In the genomic region with DNA sequence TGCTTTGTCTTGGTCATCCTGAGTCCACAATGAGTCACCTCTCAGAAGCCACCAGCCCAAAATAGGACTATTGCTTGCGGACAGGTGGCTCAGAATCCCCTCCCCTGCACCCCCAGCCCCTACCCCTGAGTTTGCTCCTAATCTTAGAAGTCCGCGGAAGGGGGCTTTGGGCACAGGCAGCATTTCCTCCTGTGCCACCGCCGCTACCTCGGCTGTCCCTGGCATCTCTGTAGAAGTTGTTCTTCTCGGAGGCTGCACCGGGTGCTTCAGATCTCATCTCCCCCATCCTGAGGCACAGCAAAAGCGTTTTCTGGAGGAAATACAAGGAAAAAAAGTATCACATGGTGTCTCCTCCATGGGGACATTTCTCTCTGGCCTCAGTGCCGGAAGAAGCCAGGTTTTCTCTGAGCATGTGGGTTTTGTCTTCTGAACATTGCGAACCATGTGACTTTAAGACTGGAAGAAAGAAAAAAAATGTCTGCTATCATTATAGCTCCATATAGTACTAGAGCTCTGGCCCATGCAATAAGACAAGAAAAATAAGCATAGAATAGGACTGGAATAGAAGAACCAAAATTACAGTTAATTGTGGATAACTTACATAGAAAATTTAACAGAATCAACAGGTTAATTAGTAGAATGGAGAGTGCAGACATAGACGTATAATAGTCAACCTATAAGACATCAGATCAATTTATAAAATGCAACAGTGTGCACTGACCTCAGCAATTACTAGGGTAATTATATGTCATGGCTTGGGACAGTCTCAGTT, we compare ENCODE assay signal across 13 cellular contexts.
A peak's percentile ranks its signal among the peaks of the same experiment; 100 is the strongest.
DNase-seq lines count a peak whose midpoint lies in the region; TF ChIP-seq lines count a peak whose summit lies in the region.
"Had no signal": no experiment of that assay in that cellular context is flagged by ENCODE, and none has a peak within 500 bp of the region (broad histone marks: within the 10 kb centered on the region; RNA-seq: fewer than 3 reads in every experiment).

No MANE protein-coding gene starts in this region.

- H3K36me3 ChIP-seq in HEK293 (ENCODE audit: control insufficient read depth in 2 of 2, insufficient read depth in 1 of 2, low read length in 2 of 2) (no peaks in the 10 kb centered on the region), esophagus muscularis mucosa (peaks cover 0 to 4% (median 2%) of the 10 kb centered on the region in 4 donors)

- POLR2A ChIA-PET in HEK293 (lab: Yijun Ruan, JAX) = no interaction called here

- TF ChIP-seq EP300 in esophagus muscularis mucosa (IDR thresholded peaks at IDR 0.05) = no peak

- H3K4me1 Mint-ChIP-seq in osteocyte (ENCODE audit: unreplicated experiment) = no peaks in the 10 kb centered on the region
- H3K4me1 Mint-ChIP-seq: CD14-positive monocyte had no signal

- peaks cover 9% of the 10 kb centered on the region for H3K9me3 Mint-ChIP-seq in osteocyte (ENCODE audit: unreplicated experiment)

- in situ Hi-C loops in ACHN (cut with HindIII; ENCODE audit: low pct_ligation_motif_present, low pct_unique_long_range_greater_than_20kb, low sequenced_read_pairs) = no loop called here

- 75% methylated on average over 9 of the region's 12 CpGs for WGBS in esophagus muscularis mucosa

- peaks cover 3% of the 10 kb centered on the region for H3K27me3 Mint-ChIP-seq in osteocyte (ENCODE audit: unreplicated experiment)

- CTCF ChIA-PET in HEK293 (lab: Yijun Ruan, JAX) = interaction anchor here (0.6 kb wide), 1 partner anchor 939 kb away, joined by 3 read pairs; no protein-coding TSS in a partner anchor

- no peak overlapping the region for H3K27ac Mint-ChIP-seq in osteocyte (ENCODE audit: unreplicated experiment)
- H3K27ac Mint-ChIP-seq: CD14-positive monocyte; CD8-positive, alpha-beta T cell had no signal

- intact Hi-C loops in esophagus muscularis mucosa (cut with DNase I) = no loop called here

- H3K27me3 ChIP-seq in esophagus muscularis mucosa = peaks cover 0 to under 1% (median 0%) of the 10 kb centered on the region in 4 donors

- H3K4me3 Mint-ChIP-seq in osteocyte (ENCODE audit: unreplicated experiment) = no peak overlapping the region
- H3K4me3 Mint-ChIP-seq: CD14-positive monocyte; CD8-positive, alpha-beta T cell had no signal

- H3K36me3 Mint-ChIP-seq in osteocyte (ENCODE audit: unreplicated experiment) = peaks cover 6% of the 10 kb centered on the region
- H3K36me3 Mint-ChIP-seq: CD8-positive, alpha-beta T cell had no signal

- H3K4me3 ChIP-seq in HEK293 (ENCODE audit: low read depth, low read length) (no peak overlapping the region), esophagus muscularis mucosa (no peak overlapping the region)
- H3K4me3 ChIP-seq: A549 had no signal

- H3K4me1 ChIP-seq in HEK293 (ENCODE audit: control insufficient read depth, insufficient read depth, low read length) (no peaks in the 10 kb centered on the region), esophagus muscularis mucosa (no peaks in the 10 kb centered on the region)
- H3K4me1 ChIP-seq: A549 had no signal

- TF ChIP-seq POLR2A in esophagus muscularis mucosa (IDR thresholded peaks at IDR 0.05; ENCODE audit: low read depth) = no peak

- no peak for TF ChIP-seq CTCF in HEK293 (tag by site-specific recombination; IDR thresholded peaks at IDR 0.05)
- TF ChIP-seq CTCF in esophagus muscularis mucosa (IDR thresholded peaks at IDR 0.05) = no peak
- TF ChIP-seq CTCF in osteocyte (IDR thresholded peaks at IDR 0.05) = no peak

- H3K9me3 ChIP-seq in HEK293 (ENCODE audit: control insufficient read depth, insufficient read depth, low read depth, low read length) (no peaks in the 10 kb centered on the region; the same call in 1 of the 2 replicates), esophagus muscularis mucosa (peaks cover 0 to 20% (median 13%) of the 10 kb centered on the region in 4 donors)

- peak; percentile 7 for DNase-seq in ACHN
- peak; percentile 31 for DNase-seq in esophagus muscularis mucosa (ENCODE audit: extremely low spot score)
- peak; percentile 74 for DNase-seq in osteocyte (ENCODE audit: extremely low spot score, unreplicated experiment)
- DNase-seq in NCI-H526 treated with DMSO at 0.1 percent for 48 hours (lab: John Stamatoyannopoulos, UW) = no peak
- no peak for DNase-seq in HCEC 1CT
- DNase-seq: COR-L47, DMS153, GF-D8 had no signal

- H3K27ac ChIP-seq in HEK293 (ENCODE audit: extremely low read depth, low read depth, low read length) = no peak overlapping the region
- no peak overlapping the region for H3K27ac ChIP-seq in esophagus muscularis mucosa (replicated peaks in 1 of 4)
- H3K27ac ChIP-seq: A549, HL-60 had no signal

TF ChIP-seq in HEK293, 187 proteins besides CTCF, POLR2A, EP300 and RAD21:
- TF ChIP-seq SETDB1 (IDR thresholded peaks at IDR 0.05; ENCODE audit: insufficient read length, low read length) (peak; percentile 92), ZNF175 (tag by site-specific recombination; IDR thresholded peaks at IDR 0.05) (no peak), TRIM28 (IDR thresholded peaks at IDR 0.05; ENCODE audit: borderline replicate concordance, low read length) (peak; percentile 63; the same call in 1 of the 2 replicates), ZNF660 (tag by site-specific recombination; IDR thresholded peaks at IDR 0.05) (no peak), ZNF610 (tag by site-specific recombination; IDR thresholded peaks at IDR 0.05; ENCODE audit: borderline replicate concordance) (no peak)

Comparison
In these comparisons a context has a peak if more than half of its experiments do, and no peak if none do; other contexts are left out.
1. DNase-seq: peak in ACHN (single experiment), esophagus muscularis mucosa (single experiment) and osteocyte (single experiment); none in NCI-H526 treated with DMSO at 0.1 percent for 48 hours (single experiment) and HCEC 1CT (single experiment).